ENCODE assay signal across 14 cellular contexts in the genomic region with DNA sequence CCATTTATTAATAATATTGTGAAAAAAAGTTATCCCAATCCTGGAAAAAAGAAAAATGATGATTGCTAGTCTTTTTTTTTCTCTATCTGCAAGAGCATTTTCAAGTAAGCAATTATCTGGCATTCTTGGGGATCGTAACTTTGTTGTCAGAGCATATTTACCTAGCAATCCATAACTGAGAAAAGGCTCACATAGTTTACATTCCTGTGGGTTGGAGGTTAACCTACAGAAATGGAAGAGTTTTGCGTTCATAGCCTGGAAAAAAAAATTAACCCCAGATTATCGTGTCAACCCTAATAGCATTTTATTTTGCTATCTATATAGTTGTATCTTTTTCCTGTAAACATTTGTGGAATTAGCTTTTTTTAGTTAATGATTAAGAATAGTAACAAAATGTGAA.
DNase-seq lines count a peak whose midpoint lies in the region; ATAC-seq, FAIRE-seq and TF ChIP-seq lines count a peak whose summit lies in the region.
"Had no signal": no experiment of that assay in that cellular context is flagged by ENCODE, and none has a peak within 500 bp of the region (broad histone marks: within the 10 kb centered on the region; RNA-seq: fewer than 3 reads in every experiment).

No MANE protein-coding gene starts in this region.

- no peaks in the 10 kb centered on the region for H3K36me3 Mint-ChIP-seq in HFFc6 (ENCODE audit: low read depth)
- no peaks in the 10 kb centered on the region for H3K36me3 Mint-ChIP-seq in stimulated activated memory B cell treated with anti-CD40 and anti-IgM and Interleukin-4, amounts not matched to agents 10 μg/mL and 1 μg/mL and 100 μg/mL, for 72 hours
- no peaks in the 10 kb centered on the region for H3K36me3 Mint-ChIP-seq in activated CD8-positive, alpha-beta memory T cell treated with anti-CD3 and anti-CD28 coated beads, Interleukin-2, amount 10 ng/mL, durations not matched to agents 7 days and 5 days
- no peaks in the 10 kb centered on the region for H3K36me3 Mint-ChIP-seq in activated CD4-positive, alpha-beta T cell treated with anti-CD3 and anti-CD28 coated beads, Interleukin-2, amount 10 ng/mL, durations not matched to agents 7 days and 5 days (ENCODE audit: low read depth)

- no peaks in the 10 kb centered on the region for H3K9me1 ChIP-seq in keratinocyte (ENCODE audit: control insufficient read depth, extremely low read depth, insufficient read depth, low read length)

- no peaks in the 10 kb centered on the region for H4K20me1 ChIP-seq in keratinocyte (ENCODE audit: control insufficient read depth, extremely low read depth, insufficient read depth, low read length)

- H3K9ac ChIP-seq in keratinocyte (ENCODE audit: control insufficient read depth, extremely low read depth, insufficient read depth, low read length) = no peak overlapping the region

- TF ChIP-seq CTCF in HFFc6 (IDR thresholded peaks at IDR 0.05) = no peak
- no peak for TF ChIP-seq CTCF in keratinocyte (optimal IDR thresholded peaks at IDR 0.05 in 1 of 3, IDR thresholded peaks at IDR 0.05 in 1 of 3, conservative IDR thresholded peaks at IDR 0.05 in 1 of 3; ENCODE audit: extremely low read depth in 1 of 3, insufficient read depth in 2 of 3, low read length in 3 of 3)

- H2AFZ ChIP-seq in keratinocyte (ENCODE audit: control insufficient read depth, low read length) = no peak overlapping the region

- no peak overlapping the region for H3K27ac ChIP-seq in keratinocyte (ENCODE audit: control insufficient read depth, insufficient read depth, low read length)
- H3K27ac ChIP-seq: tibial nerve had no signal

- POLR2A ChIA-PET in activated CD4-positive, alpha-beta T cell treated with anti-CD3 and anti-CD28 coated beads, Interleukin-2, amount 10 ng/mL, durations not matched to agents 7 days and 5 days (lab: Charles Lee) = no interaction called here

- peaks cover 20% of the 10 kb centered on the region for H3K4me1 ChIP-seq in keratinocyte (ENCODE audit: control insufficient read depth, extremely low read depth, insufficient read depth, low read length)
- H3K4me1 ChIP-seq: tibial nerve had no signal

- DNase-seq in A172 (ENCODE audit: low spot score) (peak; percentile 49), HFFc6 (peak; percentile 71), amniotic epithelial cell (ENCODE audit: low read depth) (peak; percentile 81), keratinocyte (ENCODE audit: low read depth, low spot score) (no peak), amygdala (lab: John Stamatoyannopoulos, UW) (no peak)
- DNase-seq in activated CD8-positive, alpha-beta memory T cell treated with anti-CD3 and anti-CD28 coated beads, Interleukin-2, amount 10 ng/mL, durations not matched to agents 7 days and 5 days = no peak
- DNase-seq in activated CD4-positive, alpha-beta T cell treated with anti-CD3 and anti-CD28 coated beads, Interleukin-2, amount 10 ng/mL, durations not matched to agents 7 days and 5 days = no peak
- DNase-seq: head of caudate nucleus, NCI-H187, occipital lobe, SHP77 treated with DMSO at 0.1 percent for 48 hours had no signal

- no peaks in the 10 kb centered on the region for H3K9me3 ChIP-seq in keratinocyte (ENCODE audit: control insufficient read depth, low read depth, low read length)
- H3K9me3 ChIP-seq: tibial nerve had no signal

- H3K4me3 Mint-ChIP-seq in HFFc6 = no peak overlapping the region
- H3K4me3 Mint-ChIP-seq in stimulated activated memory B cell treated with anti-CD40 and anti-IgM and Interleukin-4, amounts not matched to agents 10 μg/mL and 1 μg/mL and 100 μg/mL, for 72 hours = no peak overlapping the region
- no peak overlapping the region for H3K4me3 Mint-ChIP-seq in activated CD8-positive, alpha-beta memory T cell treated with anti-CD3 and anti-CD28 coated beads, Interleukin-2, amount 10 ng/mL, durations not matched to agents 7 days and 5 days
- no peak overlapping the region for H3K4me3 Mint-ChIP-seq in activated CD4-positive, alpha-beta T cell treated with anti-CD3 and anti-CD28 coated beads, Interleukin-2, amount 10 ng/mL, durations not matched to agents 7 days and 5 days

- no peak for ATAC-seq in stimulated activated memory B cell treated with anti-CD40 and anti-IgM and Interleukin-4, amounts not matched to agents 10 μg/mL and 1 μg/mL and 100 μg/mL, for 72 hours
- no peak for ATAC-seq in activated CD8-positive, alpha-beta memory T cell treated with anti-CD3 and anti-CD28 coated beads, Interleukin-2, amount 10 ng/mL, durations not matched to agents 7 days and 5 days

- peak; percentile 84 for FAIRE-seq in keratinocyte (lab: Jason Lieb, UNC)
- FAIRE-seq: A204.1 had no signal

- H3K79me2 ChIP-seq in keratinocyte (ENCODE audit: control insufficient read depth, insufficient read depth, low read length) = no peaks in the 10 kb centered on the region

- H3K27me3 ChIP-seq in keratinocyte (ENCODE audit: control insufficient read depth, extremely low read depth, insufficient read depth, low read length) = no peaks in the 10 kb centered on the region
- H3K27me3 ChIP-seq: tibial nerve had no signal

- H3K27ac Mint-ChIP-seq in HFFc6 = no peak overlapping the region
- no peak overlapping the region for H3K27ac Mint-ChIP-seq in stimulated activated memory B cell treated with anti-CD40 and anti-IgM and Interleukin-4, amounts not matched to agents 10 μg/mL and 1 μg/mL and 100 μg/mL, for 72 hours
- H3K27ac Mint-ChIP-seq in activated CD8-positive, alpha-beta memory T cell treated with anti-CD3 and anti-CD28 coated beads, Interleukin-2, amount 10 ng/mL, durations not matched to agents 7 days and 5 days = no peak overlapping the region
- no peak overlapping the region for H3K27ac Mint-ChIP-seq in activated CD4-positive, alpha-beta T cell treated with anti-CD3 and anti-CD28 coated beads, Interleukin-2, amount 10 ng/mL, durations not matched to agents 7 days and 5 days

- peak overlapping the region; percentile 63 for H3K4me2 ChIP-seq in keratinocyte (ENCODE audit: control insufficient read depth, extremely low read depth, insufficient read depth, low read depth, low read length)

- H3K9me3 Mint-ChIP-seq in HFFc6 = no peaks in the 10 kb centered on the region
- no peaks in the 10 kb centered on the region for H3K9me3 Mint-ChIP-seq in stimulated activated memory B cell treated with anti-CD40 and anti-IgM and Interleukin-4, amounts not matched to agents 10 μg/mL and 1 μg/mL and 100 μg/mL, for 72 hours
- H3K9me3 Mint-ChIP-seq in activated CD8-positive, alpha-beta memory T cell treated with anti-CD3 and anti-CD28 coated beads, Interleukin-2, amount 10 ng/mL, durations not matched to agents 7 days and 5 days (ENCODE audit: low read depth) = no peaks in the 10 kb centered on the region
- no peaks in the 10 kb centered on the region for H3K9me3 Mint-ChIP-seq in activated CD4-positive, alpha-beta T cell treated with anti-CD3 and anti-CD28 coated beads, Interleukin-2, amount 10 ng/mL, durations not matched to agents 7 days and 5 days

- H3K36me3 ChIP-seq in keratinocyte (ENCODE audit: control insufficient read depth in 2 of 2, extremely low read depth in 1 of 2, insufficient read depth in 2 of 2, low read length in 2 of 2) = no peaks in the 10 kb centered on the region
- H3K36me3 ChIP-seq: tibial nerve had no signal

- peaks cover 12% of the 10 kb centered on the region for H3K27me3 Mint-ChIP-seq in HFFc6 (ENCODE audit: insufficient read depth)
- no peaks in the 10 kb centered on the region for H3K27me3 Mint-ChIP-seq in stimulated activated memory B cell treated with anti-CD40 and anti-IgM and Interleukin-4, amounts not matched to agents 10 μg/mL and 1 μg/mL and 100 μg/mL, for 72 hours
- H3K27me3 Mint-ChIP-seq in activated CD8-positive, alpha-beta memory T cell treated with anti-CD3 and anti-CD28 coated beads, Interleukin-2, amount 10 ng/mL, durations not matched to agents 7 days and 5 days = no peaks in the 10 kb centered on the region
- H3K27me3 Mint-ChIP-seq in activated CD4-positive, alpha-beta T cell treated with anti-CD3 and anti-CD28 coated beads, Interleukin-2, amount 10 ng/mL, durations not matched to agents 7 days and 5 days = no peaks in the 10 kb centered on the region

- peak overlapping the region in 1 of 3 experiments; percentile 5 for H3K4me3 ChIP-seq in keratinocyte (ENCODE audit: control insufficient read depth in 2 of 3, extremely low read depth in 1 of 3, insufficient read depth in 2 of 3, low read depth in 1 of 3, low read length in 3 of 3)
- H3K4me3 ChIP-seq: tibial nerve had no signal

- dilution Hi-C loops in keratinocyte (cut with MboI; ENCODE audit: extremely low pct_ligation_motif_present, low sequenced_read_pairs) = no loop called here

- CTCF ChIA-PET in activated CD8-positive, alpha-beta memory T cell treated with anti-CD3 and anti-CD28 coated beads, Interleukin-2, amount 10 ng/mL, durations not matched to agents 7 days and 5 days (lab: Charles Lee) = no interaction called here
- CTCF ChIA-PET in activated CD4-positive, alpha-beta T cell treated with anti-CD3 and anti-CD28 coated beads, Interleukin-2, amount 10 ng/mL, durations not matched to agents 7 days and 5 days (lab: Charles Lee) = no interaction called here

- H3K4me1 Mint-ChIP-seq in HFFc6 (ENCODE audit: low read depth) = peaks cover 30% of the 10 kb centered on the region
- H3K4me1 Mint-ChIP-seq in stimulated activated memory B cell treated with anti-CD40 and anti-IgM and Interleukin-4, amounts not matched to agents 10 μg/mL and 1 μg/mL and 100 μg/mL, for 72 hours = no peaks in the 10 kb centered on the region
- no peaks in the 10 kb centered on the region for H3K4me1 Mint-ChIP-seq in activated CD8-positive, alpha-beta memory T cell treated with anti-CD3 and anti-CD28 coated beads, Interleukin-2, amount 10 ng/mL, durations not matched to agents 7 days and 5 days
- H3K4me1 Mint-ChIP-seq in activated CD4-positive, alpha-beta T cell treated with anti-CD3 and anti-CD28 coated beads, Interleukin-2, amount 10 ng/mL, durations not matched to agents 7 days and 5 days = no peaks in the 10 kb centered on the region

Comparison
In these comparisons a context has a peak if more than half of its experiments do, and no peak if none do; other contexts are left out.
1. DNase-seq: peak in A172 (single experiment), HFFc6 (single experiment) and amniotic epithelial cell (single experiment); none in keratinocyte (single experiment), activated CD8-positive, alpha-beta memory T cell treated with anti-CD3 and anti-CD28 coated beads, Interleukin-2, amount 10 ng/mL, durations not matched to agents 7 days and 5 days (single experiment), amygdala (0 of 56) and activated CD4-positive, alpha-beta T cell treated with anti-CD3 and anti-CD28 coated beads, Interleukin-2, amount 10 ng/mL, durations not matched to agents 7 days and 5 days (single experiment).